In genomic region chr17:63790057-63790456, GRCh38 we compare ENCODE assay signal across 27 cellular contexts.
"Had no signal": no experiment of that assay in that cellular context is flagged by ENCODE, and none has a peak within 500 bp of the region (broad histone marks: within the 10 kb centered on the region; RNA-seq: fewer than 3 reads in every experiment).

No MANE protein-coding gene starts in this region.

- ATAC-seq: heart right ventricle; left ventricle myocardium superior; lower lobe of right lung; naive thymus-derived CD8-positive, alpha-beta T cell; psoas muscle; right cardiac atrium; stimulated activated effector memory CD8-positive, alpha-beta T cell treated with anti-CD3 and anti-CD28 coated beads, Interleukin-12 subunit alpha, Interleukin-12 subunit beta, amount 100 ng/mL, for 72 hours had no signal

- H3K27me3 Mint-ChIP-seq: naive thymus-derived CD8-positive, alpha-beta T cell had no signal

- FAIRE-seq: endothelial cell of umbilical vein, urothelium cell line had no signal

- DNase-seq: dermis blood vessel endothelial cell; effector memory CD4-positive, alpha-beta T cell; esophagus squamous epithelium; foreskin melanocyte; glutamatergic neuron; heart right ventricle; hippocampal formation; islet precursor cell; left ventricle myocardium superior; lower lobe of right lung; naive thymus-derived CD8-positive, alpha-beta T cell; nephron progenitor cell; nucleus accumbens; ovary; psoas muscle; right cardiac atrium; sigmoid colon; stimulated activated CD4-positive, alpha-beta T cell treated with anti-CD3 and anti-CD28 coated beads, Interleukin-2, amount 100 ng/mL, for 24 hours; stimulated activated CD4-positive, alpha-beta T cell treated with anti-CD3 and anti-CD28 coated beads, Interleukin-4, amount 100 ng/mL, for 24 hours; stimulated activated naive CD4-positive, alpha-beta T cell treated with Interleukin-2 at 50 U/mL for 16 hours; upper lobe of left lung had no signal

- H3K27ac ChIP-seq: coronary artery, esophagus squamous epithelium, heart right ventricle, lower lobe of right lung, ovary, psoas muscle, sigmoid colon, thoracic aorta, tibial nerve, upper lobe of left lung had no signal

- H3K27me3 ChIP-seq: esophagus squamous epithelium, heart right ventricle, ovary, sigmoid colon, tibial nerve, upper lobe of left lung had no signal

- H3K9me3 ChIP-seq: esophagus squamous epithelium, heart right ventricle, lower lobe of right lung, ovary, psoas muscle, sigmoid colon, thoracic aorta, tibial nerve, upper lobe of left lung had no signal

- H3K9me3 Mint-ChIP-seq: naive thymus-derived CD8-positive, alpha-beta T cell; nephron progenitor cell; stimulated activated effector memory CD8-positive, alpha-beta T cell treated with anti-CD3 and anti-CD28 coated beads, Interleukin-12 subunit alpha, Interleukin-12 subunit beta, amount 100 ng/mL, for 72 hours had no signal

- H3K4me3 ChIP-seq: coronary artery, esophagus squamous epithelium, heart right ventricle, lower lobe of right lung, ovary, psoas muscle, sigmoid colon, thoracic aorta, tibial nerve, upper lobe of left lung had no signal

- H3K4me3 Mint-ChIP-seq: naive thymus-derived CD8-positive, alpha-beta T cell; nephron progenitor cell; stimulated activated effector memory CD8-positive, alpha-beta T cell treated with anti-CD3 and anti-CD28 coated beads, Interleukin-12 subunit alpha, Interleukin-12 subunit beta, amount 100 ng/mL, for 72 hours had no signal

- H3K4me1 Mint-ChIP-seq: nephron progenitor cell had no signal

- H3K36me3 ChIP-seq: ovary had no signal

- H3K27ac Mint-ChIP-seq: naive thymus-derived CD8-positive, alpha-beta T cell; nephron progenitor cell; stimulated activated effector memory CD8-positive, alpha-beta T cell treated with anti-CD3 and anti-CD28 coated beads, Interleukin-12 subunit alpha, Interleukin-12 subunit beta, amount 100 ng/mL, for 72 hours had no signal
